ENCODE assay signal across 8 cellular contexts in genomic region chr1:28208818-28209441, GRCh38. TPM values are rescaled to one million over a fixed set of nuclear protein-coding genes. Genes with fewer than 3 reads are reported as not detected.
A peak's percentile ranks its signal among the peaks of the same experiment; 100 is the strongest.
DNase-seq lines count a peak whose midpoint lies in the region; ATAC-seq and TF ChIP-seq lines count a peak whose summit lies in the region.

No MANE protein-coding gene starts in this region.

- H2AFZ ChIP-seq in osteoblast (ENCODE audit: low read length) = no peak overlapping the region

- no peak overlapping the region for H3K27ac ChIP-seq in CD8-positive, alpha-beta T cell (ENCODE audit: low read depth, low read length)
- no peak overlapping the region for H3K27ac ChIP-seq in Peyer's patch
- no peak overlapping the region for H3K27ac ChIP-seq in osteoblast (ENCODE audit: low read depth, low read length)
- H3K27ac ChIP-seq in vagina = no peak overlapping the region

- intact Hi-C loops in CD8-positive, alpha-beta T cell (cut with DNase I, micrococcal nuclease) = loop anchor here (1.0 to 5.0 kb wide), 5 partner anchors 118 to 351 kb away; no protein-coding TSS in a partner anchor
- intact Hi-C loops in vagina (cut with DNase I) = no loop called here

- H3K4me2 ChIP-seq in osteoblast (ENCODE audit: insufficient read depth, low read length) = no peak overlapping the region

- no peaks in the 10 kb centered on the region for H3K9me3 ChIP-seq in CD8-positive, alpha-beta T cell (ENCODE audit: low read length)
- no peaks in the 10 kb centered on the region for H3K9me3 ChIP-seq in Peyer's patch
- no peaks in the 10 kb centered on the region for H3K9me3 ChIP-seq in osteoblast (ENCODE audit: low read depth, low read length)
- no peaks in the 10 kb centered on the region for H3K9me3 ChIP-seq in vagina

- H3K9me3 Mint-ChIP-seq in CD8-positive, alpha-beta T cell = no peaks in the 10 kb centered on the region

- H4K20me1 ChIP-seq in osteoblast (ENCODE audit: insufficient read depth, low read length) = no peaks in the 10 kb centered on the region

- H3K4me1 ChIP-seq in CD8-positive, alpha-beta T cell (ENCODE audit: insufficient read depth, low read length) = no peaks in the 10 kb centered on the region
- H3K4me1 ChIP-seq in Peyer's patch (peaks cover 0 to 7% (median 0%) of the 10 kb centered on the region in 4 donors), osteoblast (ENCODE audit: insufficient read depth, low read length) (no peaks in the 10 kb centered on the region), vagina (no peaks in the 10 kb centered on the region)

- peak; percentile 69 for TF ChIP-seq CTCF in CD8-positive, alpha-beta T cell (IDR thresholded peaks at IDR 0.05)
- TF ChIP-seq CTCF in Peyer's patch (IDR thresholded peaks at IDR 0.05) (peak; percentile 38 to 86 (median 78)), osteoblast (IDR thresholded peaks at IDR 0.05; ENCODE audit: extremely low read depth, low read depth, low read length) (peak; percentile 79), vagina (IDR thresholded peaks at IDR 0.05) (peak; percentile 15 to 44 (median 42))

- H3K27me3 ChIP-seq in CD8-positive, alpha-beta T cell (ENCODE audit: insufficient read depth, low read length) = no peaks in the 10 kb centered on the region
- H3K27me3 ChIP-seq in Peyer's patch = no peaks in the 10 kb centered on the region
- no peaks in the 10 kb centered on the region for H3K27me3 ChIP-seq in osteoblast (ENCODE audit: insufficient read depth, low read length)
- H3K27me3 ChIP-seq in vagina = no peaks in the 10 kb centered on the region

- peaks cover 6% of the 10 kb centered on the region for H3K79me2 ChIP-seq in osteoblast (ENCODE audit: insufficient read depth, low read length)

- POLR2A ChIA-PET in CD8-positive, alpha-beta T cell (lab: Charles Lee) = interaction anchor here (0.6 kb wide), 1 partner anchor 94 kb away, joined by 3 read pairs; no protein-coding TSS in a partner anchor

- no peak for TF ChIP-seq POLR2A in Peyer's patch (IDR thresholded peaks at IDR 0.05)
- TF ChIP-seq POLR2A in vagina (IDR thresholded peaks at IDR 0.05) = no peak

- peak; percentile 95 for ATAC-seq in CD8-positive, alpha-beta T cell
- no peak for ATAC-seq in GM19467 (IDR thresholded peaks at IDR 0.05; ENCODE audit: unreplicated experiment)

- H3K4me1 Mint-ChIP-seq in CD8-positive, alpha-beta T cell (ENCODE audit: low read depth) = peaks cover 8% of the 10 kb centered on the region

- peak; percentile 19 to 72 (median 61) for DNase-seq in CD8-positive, alpha-beta T cell
- DNase-seq in HT-29 (ENCODE audit: low spot score) (peak; percentile 76), Peyer's patch (peak in 2 of 3 donors; percentile 66 to 87), foreskin melanocyte (peak; percentile 35), osteoblast (ENCODE audit: insufficient read length, low spot score, missing footprints) (peak; percentile 85), vagina (ENCODE audit: extremely low spot score in 2 of 2) (no peak)
- DNase-seq in activated T-helper 9 cell treated with anti-CD3 and anti-CD28 coated beads, Interleukin-2, amount 50 U/mL, for 16 hours (ENCODE audit: low read depth) = peak; percentile 30

- no peak overlapping the region for H3K4me3 Mint-ChIP-seq in CD8-positive, alpha-beta T cell

- CTCF ChIA-PET in CD8-positive, alpha-beta T cell (lab: Charles Lee) = interaction anchor here (0.6 to 2.6 kb wide), 21 partner anchors 8 to 350 kb away, joined by 3 to 31 read pairs (median 4); partner anchors contain the start of gene EYA3

- no peak overlapping the region for H3K27ac Mint-ChIP-seq in CD8-positive, alpha-beta T cell

- no peaks in the 10 kb centered on the region for H3K27me3 Mint-ChIP-seq in CD8-positive, alpha-beta T cell (ENCODE audit: low read depth)

- no peak overlapping the region for H3K4me3 ChIP-seq in CD8-positive, alpha-beta T cell (ENCODE audit: low read depth, low read length)
- H3K4me3 ChIP-seq in Peyer's patch (no peak overlapping the region), osteoblast (ENCODE audit: insufficient read depth, low read length) (no peak overlapping the region), vagina (no peak overlapping the region)

- H3K36me3 ChIP-seq in CD8-positive, alpha-beta T cell (ENCODE audit: insufficient read depth, low read length) = peaks cover 22% of the 10 kb centered on the region
- H3K36me3 ChIP-seq in Peyer's patch (peaks cover 0 to 84% (median 0%) of the 10 kb centered on the region in 3 donors), osteoblast (ENCODE audit: insufficient read depth, low read length) (peaks cover 49% of the 10 kb centered on the region), vagina (peaks cover 0 to 68% of the 10 kb centered on the region in 2 donors)

- H3K36me3 Mint-ChIP-seq in CD8-positive, alpha-beta T cell = peaks cover 60% of the 10 kb centered on the region

RNA-seq across cellular contexts. Expression of gene DNAJC8, which starts 23.9 kb away (rescaled TPM):
- 10 to 100 TPM; 57.1 to 64.2 TPM for total RNA-seq in CD8-positive, alpha-beta T cell
- 29.3 and 31.7 TPM in 2 replicates for total RNA-seq in HT-29 (2014; rRNA removed; shearing (Covaris generic))
- total RNA-seq in Peyer's patch (10 to 100 TPM; 25.9 to 52.8 (median 33.0) TPM), osteoblast (60.1 and 63.4 TPM in 2 replicates), vagina (84.2 TPM)

RNA-seq across cellular contexts. Expression of gene ATP5IF1, which starts 27.0 kb away (rescaled TPM):
- total RNA-seq in CD8-positive, alpha-beta T cell = 10 to 100 TPM; 66.1 to 69.3 TPM
- total RNA-seq in HT-29 (2014; rRNA removed; shearing (Covaris generic)) = 542 and 583 TPM in 2 replicates
- 100 to 1,000 TPM; 180 to 381 (median 358) TPM for total RNA-seq in Peyer's patch
- 51.8 and 53.3 TPM in 2 replicates for total RNA-seq in osteoblast
- 224 TPM for total RNA-seq in vagina

RNA-seq across cellular contexts. Expression of gene PTAFR, which starts 32.4 kb away (rescaled TPM):
- under 1 TPM; 0.08 to 0.17 TPM for total RNA-seq in CD8-positive, alpha-beta T cell
- 0.52 and 0.56 TPM in 2 replicates for total RNA-seq in HT-29 (2014; rRNA removed; shearing (Covaris generic))
- total RNA-seq in Peyer's patch (1 to 10 TPM in 3 of 4 donors, under 1 TPM in 1; 0.53 to 1.8 (median 1.7) TPM), osteoblast (under 0.01 TPM in 2 replicates), vagina (1.2 TPM)

RNA-seq across cellular contexts. Expression of gene SESN2, which starts 50.4 kb away (rescaled TPM):
- 10 to 100 TPM; 15.0 to 15.3 TPM for total RNA-seq in CD8-positive, alpha-beta T cell
- total RNA-seq in HT-29 (2014; rRNA removed; shearing (Covaris generic)) = 15.1 and 19.3 TPM in 2 replicates
- total RNA-seq in Peyer's patch (10 to 100 TPM in 3 of 4 donors, 1 to 10 TPM in 1; 4.1 to 33.8 (median 26.1) TPM), osteoblast (56.3 and 59.7 TPM in 2 replicates), vagina (14.7 TPM)

Comparison
In these comparisons a context has a peak if more than half of its experiments do, and no peak if none do; other contexts are left out.
1. DNase-seq: peak in CD8-positive, alpha-beta T cell (7 of 7), HT-29 (single experiment), Peyer's patch (2 of 3), activated T-helper 9 cell treated with anti-CD3 and anti-CD28 coated beads, Interleukin-2, amount 50 U/mL, for 16 hours (single experiment), foreskin melanocyte (single experiment) and osteoblast (single experiment); none in vagina (0 of 2).
2. Peak in every context shown above with its lines, with median percentiles within 50 percentile points of each other: CTCF ChIP-seq.